Comparison of ENCODE assay signal across 10 cellular contexts in genomic region chr12:49149-49548, GRCh38. TPM values are rescaled to one million over a fixed set of nuclear protein-coding genes. Genes with fewer than 3 reads are reported as not detected.
DNase-seq lines count a peak whose midpoint lies in the region; ATAC-seq, FAIRE-seq and TF ChIP-seq lines count a peak whose summit lies in the region.
"Not testable (repeated sequence)": the region's sequence is repeated elsewhere in the genome, so short reads cannot be mapped to it uniquely, and the experiment has no call there.
"Had no signal": no experiment of that assay in that cellular context is flagged by ENCODE, and none has a peak within 500 bp of the region (broad histone marks: within the 10 kb centered on the region; RNA-seq: fewer than 3 reads in every experiment).

No MANE protein-coding gene starts in this region.

- not testable (repeated sequence) for H3K4me1 Mint-ChIP-seq in activated naive CD8-positive, alpha-beta T cell treated with anti-CD3 and anti-CD28 coated beads, Interleukin-2, amount 50 U/mL, for 24 hours

- H2BK15ac ChIP-seq in IMR-90 (ENCODE audit: low read depth, low read length) = not testable (repeated sequence)

- not testable (repeated sequence) for H3K4me1 ChIP-seq in IMR-90 (ENCODE audit: control insufficient read depth, insufficient read depth, low read length); RWPE2 (ENCODE audit: insufficient read depth, poor library complexity, severe bottlenecking); HepG2 (ENCODE audit: insufficient read depth, low read length)

- not testable (repeated sequence) for H4K91ac ChIP-seq in IMR-90 (ENCODE audit: insufficient read depth, low read depth, low read length)

- H3K79me1 ChIP-seq in IMR-90 (ENCODE audit: low read depth in 1 of 2, low read length in 2 of 2) = not testable (repeated sequence)

- H2BK5ac ChIP-seq in IMR-90 (ENCODE audit: low read depth, low read length, poor library complexity, severe bottlenecking) = not testable (repeated sequence)

- H4K8ac ChIP-seq in IMR-90 (ENCODE audit: low read depth in 2 of 2, low read length in 2 of 2) = 0 out of 4 replicates have a peak overlapping the region, but pooled peaks of 1 of the 2 experiments have one; percentile 21

- not testable (repeated sequence) for DNase-seq in IMR-90; RWPE2 (ENCODE audit: low spot score); activated naive CD8-positive, alpha-beta T cell treated with anti-CD3 and anti-CD28 coated beads, Interleukin-2, amount 50 U/mL, for 24 hours; HepG2 (ENCODE audit: low spot score)

- not testable (repeated sequence) for TF ChIP-seq EP300 in HepG2 (IDR thresholded peaks at IDR 0.05; ENCODE audit: low read depth in 2 of 2, low read length in 2 of 2); HepG2 (CRISPR knock-in tag; IDR thresholded peaks at IDR 0.05; ENCODE audit: borderline replicate concordance)

- not testable (repeated sequence) for H2AK9ac ChIP-seq in IMR-90 (replicated peaks; ENCODE audit: low read depth, low read length, poor library complexity)

- H3K27me3 Mint-ChIP-seq in activated naive CD8-positive, alpha-beta T cell treated with anti-CD3 and anti-CD28 coated beads, Interleukin-2, amount 50 U/mL, for 24 hours = peaks cover 38% of the 10 kb centered on the region

- H3K27ac ChIP-seq in IMR-90 (ENCODE audit: insufficient read depth, low read length); RWPE2 (ENCODE audit: poor library complexity, severe bottlenecking); HepG2 (ENCODE audit: extremely low read length, insufficient read depth, low read length): not testable (repeated sequence)

- not testable (repeated sequence) for H2BK120ac ChIP-seq in IMR-90 (ENCODE audit: low read depth, low read length)

- dilution Hi-C loops in IMR-90 (cut with HindIII; ENCODE audit: low sequenced_read_pairs, unreplicated experiment) = not testable (repeated sequence)

- peak; percentile 53 for ATAC-seq in IMR-90 (ENCODE audit: low read depth)
- peak; percentile 11; the same call in 1 of the 3 replicates for ATAC-seq in RWPE2 (ENCODE audit: low read depth)
- peak; percentile 18 for ATAC-seq in activated naive CD8-positive, alpha-beta T cell treated with anti-CD3 and anti-CD28 coated beads, Interleukin-2, amount 50 U/mL, for 24 hours
- peak; percentile 42; the same call in 1 of the 3 replicates for ATAC-seq in HepG2

- H4K5ac ChIP-seq in IMR-90 (ENCODE audit: low read depth, low read length) = not testable (repeated sequence)

- H3K23ac ChIP-seq in IMR-90 (ENCODE audit: low read depth, low read length) = not testable (repeated sequence)

- intact Hi-C loops in IMR-90 (cut with micrococcal nuclease); HepG2 (cut with micrococcal nuclease; ENCODE audit: unreplicated experiment): not testable (repeated sequence)

- not testable (repeated sequence) for H3K9ac ChIP-seq in IMR-90 (ENCODE audit: low read depth, low read length); HepG2 (ENCODE audit: insufficient read depth, low read depth, low read length)

- not testable (repeated sequence) for FAIRE-seq in HepG2 (lab: Jason Lieb, UNC)

- not testable (repeated sequence) for H4K20me1 ChIP-seq in IMR-90 (ENCODE audit: insufficient read depth, low read length); HepG2 (ENCODE audit: insufficient read depth, low read length)

- 60% methylated on average over 3 of the region's 5 CpGs; no CpG with 5 or more reads in 1 of the 2 experiments for WGBS in IMR-90 (ENCODE audit: extremely low coverage in 2 of 2, insufficient read length in 1 of 2), 2 experiments
- 1% methylated on average over 5 of the region's 5 CpGs for WGBS in HepG2 (ENCODE audit: low lambda C conversion rate)

- H3K79me2 ChIP-seq in HepG2 (ENCODE audit: insufficient read depth, low read length) = not testable (repeated sequence)

- H3K9me3 Mint-ChIP-seq in activated naive CD8-positive, alpha-beta T cell treated with anti-CD3 and anti-CD28 coated beads, Interleukin-2, amount 50 U/mL, for 24 hours = not testable (repeated sequence)

- H3K9me1 ChIP-seq in IMR-90 (ENCODE audit: insufficient read depth, low read length) = not testable (repeated sequence)

- TF ChIP-seq RAD21 in IMR-90 (IDR thresholded peaks at IDR 0.05; ENCODE audit: low read length); HepG2 (CRISPR knock-in tag; IDR thresholded peaks at IDR 0.05): not testable (repeated sequence)

- not testable (repeated sequence) for H2AFZ ChIP-seq in IMR-90 (replicated peaks; ENCODE audit: low read length, poor library complexity); HepG2 (ENCODE audit: low read length)

- H3K4me2 ChIP-seq in IMR-90 (ENCODE audit: low read depth, low read length); HepG2 (ENCODE audit: low read depth, low read length): not testable (repeated sequence)

- CTCF ChIA-PET in IMR-90 (lab: Yijun Ruan, JAX); HepG2 (lab: Yijun Ruan, JAX; ENCODE audit: low intra/inter-chr PET ratio, low total read pairs): not testable (repeated sequence)

- not testable (repeated sequence) for H3K27me3 ChIP-seq in IMR-90 (ENCODE audit: control insufficient read depth, insufficient read depth, low read length)
- H3K27me3 ChIP-seq in RWPE2 (ENCODE audit: insufficient read depth, poor library complexity, severe bottlenecking) (peaks cover 14% of the 10 kb centered on the region), HepG2 (ENCODE audit: control insufficient read depth in 1 of 2, insufficient read depth in 2 of 2, low read length in 2 of 2) (peaks cover 2 to 24% of the 10 kb centered on the region in 2 experiments; a peak in 3 of 5 replicates)

- BruUV-seq in IMR-90 (replicated peaks; lab: Mats Ljungman, UMichigan); HepG2 (replicated peaks; lab: Mats Ljungman, UMichigan): not testable (repeated sequence)

- H3K4me3 Mint-ChIP-seq in activated naive CD8-positive, alpha-beta T cell treated with anti-CD3 and anti-CD28 coated beads, Interleukin-2, amount 50 U/mL, for 24 hours = not testable (repeated sequence)

- not testable (repeated sequence) for H3K27ac Mint-ChIP-seq in activated naive CD8-positive, alpha-beta T cell treated with anti-CD3 and anti-CD28 coated beads, Interleukin-2, amount 50 U/mL, for 24 hours

- not testable (repeated sequence) for TF ChIP-seq CTCF in IMR-90 (conservative IDR thresholded peaks at IDR 0.05; ENCODE audit: low read depth, low read length); RWPE2 (IDR thresholded peaks at IDR 0.05; ENCODE audit: poor library complexity, severe bottlenecking); HepG2 (CRISPR knock-in tag; IDR thresholded peaks at IDR 0.05)

- H3K36me3 ChIP-seq in IMR-90 (ENCODE audit: control insufficient read depth, insufficient read depth, low read length); RWPE2 (ENCODE audit: low read depth); HepG2 (replicated peaks in 1 of 2; ENCODE audit: control insufficient read depth in 1 of 2, insufficient read depth in 2 of 2, low read length in 2 of 2): not testable (repeated sequence)

- H3K36me3 Mint-ChIP-seq in activated naive CD8-positive, alpha-beta T cell treated with anti-CD3 and anti-CD28 coated beads, Interleukin-2, amount 50 U/mL, for 24 hours (ENCODE audit: low read depth) = not testable (repeated sequence)

- H3K18ac ChIP-seq in IMR-90 (ENCODE audit: low read depth, low read length) = not testable (repeated sequence)

- in situ Hi-C loops in IMR-90 (cut with MboI; ENCODE audit: low sequenced_read_pairs); HepG2 (cut with HindIII; ENCODE audit: extremely low pct_ligation_motif_present, low pct_unique_long_range_greater_than_20kb): not testable (repeated sequence)

- not testable (repeated sequence) for H2AK5ac ChIP-seq in IMR-90 (ENCODE audit: low read depth, low read length)

- H2BK20ac ChIP-seq in IMR-90 (ENCODE audit: low read depth, low read length) = not testable (repeated sequence)

- not testable (repeated sequence) for H3K56ac ChIP-seq in IMR-90 (ENCODE audit: extremely low read depth, insufficient read depth, low read length)

- not testable (repeated sequence) for H3K9me3 ChIP-seq in IMR-90 (ENCODE audit: control insufficient read depth, insufficient read depth, low read length); RWPE2 (ENCODE audit: severe bottlenecking); HepG2 (ENCODE audit: low read length)

- POLR2A ChIA-PET in IMR-90 (lab: Charles Lee; ENCODE audit: unreplicated experiment); HepG2 (lab: Yijun Ruan, JAX): not testable (repeated sequence)

- H3K4me3 ChIP-seq in IMR-90 (ENCODE audit: insufficient read depth, low read depth, low read length); RWPE2 (ENCODE audit: severe bottlenecking); HepG2 (replicated peaks in 1 of 3; ENCODE audit: insufficient read depth in 1 of 3, low read depth in 2 of 3, low read length in 3 of 3): not testable (repeated sequence)

- not testable (repeated sequence) for TF ChIP-seq POLR2A in IMR-90 (IDR thresholded peaks at IDR 0.05; ENCODE audit: low read depth, low read length); HepG2 (IDR thresholded peaks at IDR 0.05; ENCODE audit: insufficient read depth in 1 of 2, low read depth in 2 of 2, low read length in 2 of 2)

- not testable (repeated sequence) for H3K14ac ChIP-seq in IMR-90 (replicated peaks; ENCODE audit: low read depth, low read length)

- not testable (repeated sequence) for H3K4ac ChIP-seq in IMR-90 (ENCODE audit: low read depth, low read length)

RNA-seq across cellular contexts. Expression of gene IQSEC3, which starts 17.4 kb away (rescaled TPM):
- total RNA-seq in IMR-90 (2012; rRNA removed) (not detected in 2 replicates), HepG2 (2016; rRNA removed; fragmentation: Illumina TruSeq; extraction: Trizol) (not detected in 2 replicates)
- polyA plus RNA-seq in IMR-90 (2012; rRNA removed) (0.10 TPM in 2 replicates), HepG2 (2011; rRNA removed) (not detected in 2 replicates)
- polyA plus RNA-seq in IMR-90 (2012; cell fraction: cytosol; rRNA removed) = 0.03 and 0.08 TPM in 2 replicates
- 0.92 and 1.2 TPM in 2 replicates for polyA plus RNA-seq in IMR-90 (2012; cell fraction: nucleus; rRNA removed; ENCODE audit: low replicate concordance)
- total RNA-seq in HepG2 (2016; cell fraction: cytosol; rRNA removed; fragmentation: Illumina TruSeq; extraction: Trizol; ENCODE audit: low read depth) = not detected in 2 replicates
- not detected in 2 replicates for total RNA-seq in HepG2 (2016; cell fraction: insoluble cytoplasmic fraction; rRNA removed; fragmentation: Illumina TruSeq; extraction: Trizol)
- total RNA-seq in HepG2 (2016; cell fraction: membrane; rRNA removed; fragmentation: Illumina TruSeq; extraction: Trizol) = not detected in 2 replicates
- total RNA-seq in HepG2 (2016; cell fraction: nucleus; rRNA removed; fragmentation: Illumina TruSeq; extraction: Trizol) = not detected in 2 replicates
- polyA plus RNA-seq in HepG2 (2011; cell fraction: cytosol; rRNA removed) = not detected in 2 replicates
- polyA plus RNA-seq in HepG2 (2011; cell fraction: nucleus; rRNA removed) = not detected in 2 replicates
- not detected in 2 replicates for polyA plus RNA-seq in HepG2 (2012)
- polyA plus RNA-seq in HepG2 (2016; cell fraction: cytosol; fragmentation: Illumina TruSeq; extraction: Trizol; ENCODE audit: low read depth) = not detected in 2 replicates
- not detected in 2 replicates for polyA plus RNA-seq in HepG2 (2016; cell fraction: insoluble cytoplasmic fraction; fragmentation: Illumina TruSeq; extraction: Trizol; ENCODE audit: low read depth)
- polyA plus RNA-seq in HepG2 (2016; cell fraction: membrane; fragmentation: Illumina TruSeq; extraction: Trizol; ENCODE audit: low read depth) = not detected in 2 replicates
- not detected in 2 replicates for polyA plus RNA-seq in HepG2 (2016; cell fraction: nucleus; fragmentation: Illumina TruSeq; extraction: Trizol; ENCODE audit: insufficient read depth, low read depth)
- not detected in 2 replicates for polyA minus RNA-seq in HepG2 (2011; rRNA and poly(A)+ RNA removed; ENCODE audit: low replicate concordance)
- polyA minus RNA-seq in HepG2 (2011; cell fraction: cytosol; rRNA and poly(A)+ RNA removed) = not detected in 2 replicates
- not detected in 2 replicates for polyA minus RNA-seq in HepG2 (2011; cell fraction: nucleus; rRNA and poly(A)+ RNA removed)
- total RNA-seq: A673, G401, GM12878 had no signal
- polyA plus RNA-seq: CD14-positive monocyte; CD4-positive, alpha-beta memory T cell; CD8-positive, alpha-beta memory T cell; GM12878 had no signal
